ENCODE assay signal across 26 cellular contexts in genomic region chr10:21628023-21628422, GRCh38.
"Had no signal": no experiment of that assay in that cellular context is flagged by ENCODE, and none has a peak within 500 bp of the region (broad histone marks: within the 10 kb centered on the region; RNA-seq: fewer than 3 reads in every experiment).

No MANE protein-coding gene starts in this region.

- H3K27me3 Mint-ChIP-seq: stimulated activated naive B cell treated with anti-CD40 and anti-IgM and Interleukin-4, amounts not matched to agents 10 μg/mL and 1 μg/mL and 100 μg/mL, for 72 hours; stimulated activated naive CD8-positive, alpha-beta T cell treated with anti-CD3 and anti-CD28 coated beads, Interleukin-15, Interleukin-2, amounts not matched to agents 100 ng/mL and 50 ng/mL, for 24 hours had no signal

- DNase-seq: dorsolateral prefrontal cortex; effector CD4-positive, alpha-beta T cell; foreskin melanocyte; glutamatergic neuron; hypothalamus; immature natural killer cell; islet precursor cell; kidney glomerular epithelial cell; mesenchymal stem cell; natural killer cell; pancreas; right lobe of liver; small intestine; stimulated activated CD4-positive, alpha-beta T cell treated with anti-CD3 and anti-CD28 coated beads, Interleukin-15, amount 100 ng/mL, for 24 hours; stimulated activated CD4-positive, alpha-beta T cell treated with anti-CD3 and anti-CD28 coated beads, Interleukin-2, amount 100 ng/mL, for 48 hours; stimulated activated naive B cell treated with anti-CD40 and anti-IgM and Interleukin-4, amounts not matched to agents 10 μg/mL and 1 μg/mL and 100 μg/mL, for 72 hours; transverse colon; upper lobe of right lung; uterus had no signal

- H3K27ac Mint-ChIP-seq: natural killer cell; stimulated activated naive B cell treated with anti-CD40 and anti-IgM and Interleukin-4, amounts not matched to agents 10 μg/mL and 1 μg/mL and 100 μg/mL, for 72 hours; stimulated activated naive CD8-positive, alpha-beta T cell treated with anti-CD3 and anti-CD28 coated beads, Interleukin-15, Interleukin-2, amounts not matched to agents 100 ng/mL and 50 ng/mL, for 24 hours had no signal

- H3K4me3 ChIP-seq: dorsolateral prefrontal cortex, lung, pancreas, right lobe of liver, suprapubic skin, transverse colon, upper lobe of right lung, uterus had no signal

- H3K27ac ChIP-seq: epithelial cell of prostate, neutrophil, pancreas, right lobe of liver, suprapubic skin, transverse colon, upper lobe of right lung, uterus had no signal

- H3K9me3 Mint-ChIP-seq: immature natural killer cell; natural killer cell; stimulated activated naive B cell treated with anti-CD40 and anti-IgM and Interleukin-4, amounts not matched to agents 10 μg/mL and 1 μg/mL and 100 μg/mL, for 72 hours; stimulated activated naive CD8-positive, alpha-beta T cell treated with anti-CD3 and anti-CD28 coated beads, Interleukin-15, Interleukin-2, amounts not matched to agents 100 ng/mL and 50 ng/mL, for 24 hours had no signal

- H3K36me3 Mint-ChIP-seq: natural killer cell had no signal

- H3K4me3 Mint-ChIP-seq: immature natural killer cell; natural killer cell; stimulated activated naive B cell treated with anti-CD40 and anti-IgM and Interleukin-4, amounts not matched to agents 10 μg/mL and 1 μg/mL and 100 μg/mL, for 72 hours; stimulated activated naive CD8-positive, alpha-beta T cell treated with anti-CD3 and anti-CD28 coated beads, Interleukin-15, Interleukin-2, amounts not matched to agents 100 ng/mL and 50 ng/mL, for 24 hours had no signal

- H3K27me3 ChIP-seq: dorsolateral prefrontal cortex, neutrophil, pancreas, right lobe of liver, suprapubic skin, transverse colon, upper lobe of right lung, uterus had no signal

- H3K4me1 ChIP-seq: pancreas, right lobe of liver, suprapubic skin, upper lobe of right lung, uterus had no signal

- FAIRE-seq: colon, pancreas, small intestine had no signal

- H3K9me3 ChIP-seq: neutrophil, pancreas, right lobe of liver, suprapubic skin, transverse colon, upper lobe of right lung, uterus had no signal

- ATAC-seq: esophagus mucosa; natural killer cell; pancreas; stimulated activated naive B cell treated with anti-CD40 and anti-IgM and Interleukin-4, amounts not matched to agents 10 μg/mL and 1 μg/mL and 100 μg/mL, for 72 hours; upper lobe of right lung had no signal

- H3K36me3 ChIP-seq: neutrophil, pancreas, right lobe of liver, uterus had no signal
